In genomic region chr2:171522057-171522803, GRCh38 we compare ENCODE assay signal across 8 cellular contexts. TPM values are rescaled to one million over a fixed set of nuclear protein-coding genes. Genes with fewer than 3 reads are reported as not detected.
DNase-seq lines count a peak whose midpoint lies in the region; ATAC-seq and TF ChIP-seq lines count a peak whose summit lies in the region.

Gene CYBRD1, plus strand, starts transcription at chr2:171522474. Its CDS starts 72 bp downstream, at chr2:171522546.

- H3K27ac ChIP-seq in Panc1 (ENCODE audit: low read length) = no peak within 1 kb of the TSS
- H3K27ac ChIP-seq in caudate nucleus (ENCODE audit: low read depth, low read length) = peak within 1 kb of the TSS; percentile 90

- H3K4me3 ChIP-seq in Panc1 (ENCODE audit: low read depth in 2 of 2, low read length in 2 of 2) (peak within 1 kb of the TSS; percentile 54 to 63), skeletal muscle satellite cell (ENCODE audit: low read length) (peak within 1 kb of the TSS; percentile 99)

- CTCF ChIA-PET in Panc1 (lab: Charles Lee) = no interaction called here

- peak within 1 kb of the TSS; percentile 89 for H3K9ac ChIP-seq in skeletal muscle satellite cell (ENCODE audit: low read depth, low read length)

- intact Hi-C loops in Panc1 (cut with micrococcal nuclease; ENCODE audit: unreplicated experiment) = no loop called here

- TF ChIP-seq POLR2A in GM15510 (IDR thresholded peaks at IDR 0.05; ENCODE audit: borderline replicate concordance, extremely low read depth, insufficient read length) = peak; percentile 72

- TF ChIP-seq CTCF in Panc1 (IDR thresholded peaks at IDR 0.05) = no peak

- H3K27me3 ChIP-seq in Panc1 (ENCODE audit: control insufficient read depth, insufficient read depth, low read length) (peaks cover 42% of the 10 kb centered on the region), skeletal muscle satellite cell (ENCODE audit: control insufficient read depth, insufficient read depth, low read length) (no peaks in the 10 kb centered on the region)

- peak; percentile 54 for ATAC-seq in HG03039 (IDR thresholded peaks at IDR 0.05; ENCODE audit: unreplicated experiment)
- peak; percentile 61 for ATAC-seq in Panc1
- no peak for ATAC-seq in GM19452 (IDR thresholded peaks at IDR 0.05; ENCODE audit: unreplicated experiment)

- H3K36me3 ChIP-seq in Panc1 (ENCODE audit: control insufficient read depth, insufficient read depth, low read length) (no peaks in the 10 kb centered on the region), skeletal muscle satellite cell (ENCODE audit: insufficient read depth, low read length) (no peaks in the 10 kb centered on the region)

- H3K4me1 ChIP-seq in Panc1 (ENCODE audit: control insufficient read depth, insufficient read depth, low read length) (peaks cover 8% of the 10 kb centered on the region; the same call in 1 of the 2 replicates), skeletal muscle satellite cell (ENCODE audit: control insufficient read depth, insufficient read depth, low read length) (peaks cover 18% of the 10 kb centered on the region)

- DNase-seq in AG08396 (ENCODE audit: low spot score) (peak; percentile 93), Panc1 (ENCODE audit: low read depth, low spot score) (no peak), caudate nucleus (lab: John Stamatoyannopoulos, UW) (peak in 60 of 61 donors; percentile 4 to 91 (median 80)), inferior parietal cortex (ENCODE audit: extremely low spot score) (peak; percentile 78)

- H3K4me2 ChIP-seq in skeletal muscle satellite cell (ENCODE audit: low read length) = peak within 1 kb of the TSS; percentile 91

- H3K9me3 ChIP-seq in Panc1 (ENCODE audit: control insufficient read depth, insufficient read depth, low read depth, low read length) (no peaks in the 10 kb centered on the region), skeletal muscle satellite cell (replicated peaks; ENCODE audit: low read length) (no peaks in the 10 kb centered on the region)

- POLR2A ChIA-PET in Panc1 (lab: Charles Lee) = no interaction called here

- in situ Hi-C loops in Panc1 (cut with HindIII; ENCODE audit: low pct_unique_long_range_greater_than_20kb, low sequenced_read_pairs) = no loop called here

- no TSS peak for BruUV-seq in Panc1 (replicated peaks; lab: Mats Ljungman, UMichigan)

RNA-seq across cellular contexts. Expression of gene CYBRD1, which starts in this region (rescaled TPM):
- 2.5 TPM for total RNA-seq in Panc1 (2021; ENCODE audit: unreplicated experiment)
- polyA plus RNA-seq in Panc1 (2012; ENCODE audit: insufficient read length) = 1.7 TPM
- 56.3 and 76.7 TPM in 2 replicates for total RNA-seq in skeletal muscle satellite cell (2012; rRNA removed)
